ENCODE assay signal across 21 cellular contexts in the genomic region with DNA sequence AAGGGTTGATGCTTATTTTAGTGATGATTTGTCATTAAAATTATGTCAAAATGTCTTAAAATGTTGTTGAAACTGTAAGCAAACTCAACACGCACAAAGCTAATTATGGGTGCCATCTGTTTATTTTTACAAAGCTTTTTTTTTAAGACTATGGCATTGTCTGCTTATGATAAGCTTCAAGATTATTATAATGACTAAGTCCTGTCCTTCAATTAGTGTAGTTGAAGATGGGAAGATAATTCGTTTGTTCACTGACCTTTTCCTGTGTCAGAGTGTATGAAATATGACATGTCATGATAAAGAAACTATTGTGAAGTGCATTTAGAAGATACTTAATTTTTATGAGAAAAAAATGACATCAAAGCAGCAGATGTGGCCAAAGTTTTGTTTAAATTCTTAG.
"Had no signal": no experiment of that assay in that cellular context is flagged by ENCODE, and none has a peak within 500 bp of the region (broad histone marks: within the 10 kb centered on the region; RNA-seq: fewer than 3 reads in every experiment).

No MANE protein-coding gene starts in this region.

- H3K4me3 ChIP-seq: coronary artery, esophagus muscularis mucosa, sigmoid colon, spleen, thoracic aorta had no signal

- H3K9me3 ChIP-seq: esophagus muscularis mucosa, sigmoid colon, spleen, thoracic aorta had no signal

- H3K27ac ChIP-seq: brain microvascular endothelial cell, coronary artery, esophagus muscularis mucosa, sigmoid colon, spleen, thoracic aorta had no signal

- DNase-seq: activated CD4-positive, alpha-beta memory T cell treated with anti-CD3 and anti-CD28 coated beads, Interleukin-2, amount 10 ng/mL, durations not matched to agents 7 days and 5 days; activated CD4-positive, alpha-beta T cell treated with anti-CD3 and anti-CD28 coated beads for 48 hours; activated CD4-positive, CD25-positive, alpha-beta regulatory T cell; activated naive CD4-positive, alpha-beta T cell treated with anti-CD3 and anti-CD28 coated beads, Interleukin-2, amount 50 U/mL, for 16 hours; activated T-cell treated with anti-CD3 and anti-CD28 coated beads, Interleukin-2, amount 50 U/mL, for 24 hours; aorta; brain microvascular endothelial cell; central memory CD4-positive, alpha-beta T cell; immature natural killer cell; kidney glomerular epithelial cell; left ventricle myocardium superior; nephron progenitor cell; nucleus accumbens; posterior cingulate gyrus; sigmoid colon; spleen; stimulated activated CD4-positive, alpha-beta T cell treated with anti-CD3 and anti-CD28 coated beads, Interleukin-4, amount 100 ng/mL, for 4 hours had no signal

- ATAC-seq: left ventricle myocardium superior; stimulated activated memory B cell treated with anti-CD40 and anti-IgM and Interleukin-4, amounts not matched to agents 10 μg/mL and 1 μg/mL and 100 μg/mL, for 72 hours had no signal

- H3K4me1 ChIP-seq: esophagus muscularis mucosa, sigmoid colon, spleen had no signal

- H3K27me3 ChIP-seq: brain microvascular endothelial cell, esophagus muscularis mucosa, sigmoid colon, spleen had no signal

- H3K36me3 ChIP-seq: brain microvascular endothelial cell, thoracic aorta had no signal
